ENCODE assay signal across 10 cellular contexts in the genomic region with DNA sequence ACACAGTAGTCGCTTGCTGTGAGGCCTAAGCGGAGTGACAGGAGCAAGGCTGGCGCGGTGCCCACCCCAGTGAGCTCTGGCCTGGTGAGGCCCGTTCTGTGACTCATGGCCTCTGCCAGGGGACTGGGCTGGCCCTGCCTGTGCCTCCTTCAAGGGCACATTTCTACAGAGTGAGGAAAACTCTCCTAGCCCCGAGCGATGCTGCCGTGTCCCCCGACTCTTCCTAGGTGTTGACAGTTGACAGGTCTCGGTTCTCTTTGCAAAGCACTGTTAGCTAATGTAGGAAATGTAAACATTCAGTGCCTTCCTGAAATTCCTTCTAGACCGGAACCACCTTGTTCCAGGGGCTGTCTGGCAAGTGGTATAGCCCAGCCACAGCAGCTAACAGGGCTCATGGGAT. TPM values are rescaled to one million over a fixed set of nuclear protein-coding genes. Genes with fewer than 3 reads are reported as not detected.
DNase-seq lines count a peak whose midpoint lies in the region; ATAC-seq and TF ChIP-seq lines count a peak whose summit lies in the region.
"Had no signal": no experiment of that assay in that cellular context is flagged by ENCODE, and none has a peak within 500 bp of the region (broad histone marks: within the 10 kb centered on the region; RNA-seq: fewer than 3 reads in every experiment).

No MANE protein-coding gene starts in this region.

- H3K36me3 ChIP-seq in neutrophil = no peaks in the 10 kb centered on the region
- H3K36me3 ChIP-seq in CD8-positive, alpha-beta T cell (ENCODE audit: insufficient read depth, low read length) = no peaks in the 10 kb centered on the region

- peak overlapping the region; percentile 64 for H3K27ac ChIP-seq in neutrophil
- no peak overlapping the region for H3K27ac ChIP-seq in CD8-positive, alpha-beta T cell (ENCODE audit: low read depth, low read length)

- peaks cover 2 to 4% (median 3%) of the 10 kb centered on the region in 3 donors for H3K27me3 Mint-ChIP-seq in CD14-positive monocyte (ENCODE audit: low read depth in 3 of 3)
- no peaks in the 10 kb centered on the region for H3K27me3 Mint-ChIP-seq in CD8-positive, alpha-beta T cell (ENCODE audit: low read depth)
- H3K27me3 Mint-ChIP-seq: activated CD8-positive, alpha-beta memory T cell treated with anti-CD3 and anti-CD28 coated beads, Interleukin-2, amount 10 ng/mL, durations not matched to agents 7 days and 5 days had no signal

- peaks cover 0 to 22% of the 10 kb centered on the region in 2 donors for H3K36me3 Mint-ChIP-seq in CD14-positive monocyte
- H3K36me3 Mint-ChIP-seq in CD8-positive, alpha-beta T cell = peaks cover 20% of the 10 kb centered on the region
- H3K36me3 Mint-ChIP-seq: activated CD8-positive, alpha-beta memory T cell treated with anti-CD3 and anti-CD28 coated beads, Interleukin-2, amount 10 ng/mL, durations not matched to agents 7 days and 5 days had no signal

- peaks cover 45 to 62% of the 10 kb centered on the region in 2 experiments for H3K4me1 ChIP-seq in neutrophil (ENCODE audit: control insufficient read depth in 1 of 2, insufficient read depth in 1 of 2, low read depth in 1 of 2, low read length in 1 of 2)
- H3K4me1 ChIP-seq in CD8-positive, alpha-beta T cell (ENCODE audit: insufficient read depth, low read length) = peaks cover 19% of the 10 kb centered on the region

- H3K9me3 Mint-ChIP-seq in CD14-positive monocyte = peaks cover 0 to 7% (median 0%) of the 10 kb centered on the region in 7 donors
- no peaks in the 10 kb centered on the region for H3K9me3 Mint-ChIP-seq in CD8-positive, alpha-beta T cell

- DNase-seq in CD14-positive monocyte (ENCODE audit: low spot score) (peak; percentile 90), NCI-H526 treated with DMSO at 0.1 percent for 48 hours (lab: John Stamatoyannopoulos, UW) (peak; percentile 42), fibroblast of pulmonary artery (ENCODE audit: low read depth) (peak; percentile 59), OCI-M1 (lab: John Stamatoyannopoulos, UW) (no peak), SKM-1 treated with dmso at 0.1 percent for 144 hours (lab: John Stamatoyannopoulos, UW; ENCODE audit: unreplicated experiment) (no peak)
- no peak for DNase-seq in CD8-positive, alpha-beta T cell
- DNase-seq: activated CD8-positive, alpha-beta memory T cell treated with anti-CD3 and anti-CD28 coated beads, Interleukin-2, amount 10 ng/mL, durations not matched to agents 7 days and 5 days had no signal

- H3K9me3 ChIP-seq in neutrophil = no peaks in the 10 kb centered on the region
- H3K9me3 ChIP-seq in CD8-positive, alpha-beta T cell (ENCODE audit: low read length) = no peaks in the 10 kb centered on the region

- CTCF ChIA-PET in CD8-positive, alpha-beta T cell (lab: Charles Lee) = interaction anchor here (1.0 to 4.8 kb wide), 4 partner anchors 97 to 117 kb away, joined by 3 to 88 read pairs (median 6); no protein-coding TSS in a partner anchor

- intact Hi-C loops in CD14-positive monocyte (cut with micrococcal nuclease) = no loop called here
- intact Hi-C loops in CD8-positive, alpha-beta T cell (cut with DNase I, micrococcal nuclease) = no loop called here

- no peak for TF ChIP-seq CTCF in CD14-positive monocyte (IDR thresholded peaks at IDR 0.05)
- TF ChIP-seq CTCF in fibroblast of pulmonary artery (IDR thresholded peaks at IDR 0.05; ENCODE audit: low read length, missing control alignments) = no peak
- TF ChIP-seq CTCF in neutrophil (IDR thresholded peaks at IDR 0.05) = no peak
- no peak for TF ChIP-seq CTCF in CD8-positive, alpha-beta T cell (IDR thresholded peaks at IDR 0.05)

- POLR2A ChIA-PET in CD8-positive, alpha-beta T cell (lab: Charles Lee) = no interaction called here

- no peak for ATAC-seq in CD8-positive, alpha-beta T cell
- ATAC-seq in GM19452 (IDR thresholded peaks at IDR 0.05; ENCODE audit: unreplicated experiment) = no peak
- ATAC-seq: activated CD8-positive, alpha-beta memory T cell treated with anti-CD3 and anti-CD28 coated beads, Interleukin-2, amount 10 ng/mL, durations not matched to agents 7 days and 5 days had no signal

- H3K4me3 ChIP-seq in fibroblast of pulmonary artery (replicated peaks; ENCODE audit: low read depth, low read length) (no peak overlapping the region), neutrophil (ENCODE audit: low read depth in 1 of 2, low read length in 1 of 2) (no peak overlapping the region)
- H3K4me3 ChIP-seq in CD8-positive, alpha-beta T cell (ENCODE audit: low read depth, low read length) = no peak overlapping the region

- H3K4me3 Mint-ChIP-seq in CD14-positive monocyte = peak overlapping the region; percentile 9 to 30
- H3K4me3 Mint-ChIP-seq in CD8-positive, alpha-beta T cell = no peak overlapping the region
- H3K4me3 Mint-ChIP-seq: activated CD8-positive, alpha-beta memory T cell treated with anti-CD3 and anti-CD28 coated beads, Interleukin-2, amount 10 ng/mL, durations not matched to agents 7 days and 5 days had no signal

- H3K27ac Mint-ChIP-seq in CD14-positive monocyte = peak overlapping the region; percentile 50 to 96 (median 82)
- no peak overlapping the region for H3K27ac Mint-ChIP-seq in CD8-positive, alpha-beta T cell
- H3K27ac Mint-ChIP-seq: activated CD8-positive, alpha-beta memory T cell treated with anti-CD3 and anti-CD28 coated beads, Interleukin-2, amount 10 ng/mL, durations not matched to agents 7 days and 5 days had no signal

- no peaks in the 10 kb centered on the region for H3K27me3 ChIP-seq in neutrophil
- no peaks in the 10 kb centered on the region for H3K27me3 ChIP-seq in CD8-positive, alpha-beta T cell (ENCODE audit: insufficient read depth, low read length)

- H3K4me1 Mint-ChIP-seq in CD14-positive monocyte = peaks cover 43% of the 10 kb centered on the region
- peaks cover 29% of the 10 kb centered on the region for H3K4me1 Mint-ChIP-seq in CD8-positive, alpha-beta T cell (ENCODE audit: low read depth)

RNA-seq across cellular contexts. Expression of a gene that starts 43.9 kb away (rescaled TPM):
- 1 to 10 TPM; 3.5 to 5.2 TPM for polyA plus RNA-seq in CD14-positive monocyte
- 100 to 1,000 TPM; 119 to 123 TPM for total RNA-seq in CD8-positive, alpha-beta T cell
- total RNA-seq: epithelial cell of proximal tubule had no signal

RNA-seq across cellular contexts. Expression of a gene that starts 52.4 kb away (rescaled TPM):
- not detected for polyA plus RNA-seq in CD14-positive monocyte
- not detected for total RNA-seq in CD8-positive, alpha-beta T cell
- total RNA-seq: activated CD8-positive, alpha-beta memory T cell treated with anti-CD3 and anti-CD28 coated beads, Interleukin-2, amount 10 ng/mL, durations not matched to agents 7 days and 5 days had no signal

Comparison
In these comparisons a context has a peak if more than half of its experiments do, and no peak if none do; other contexts are left out.
1. DNase-seq: peak in CD14-positive monocyte (single experiment), NCI-H526 treated with DMSO at 0.1 percent for 48 hours (single experiment) and fibroblast of pulmonary artery (single experiment); none in OCI-M1 (single experiment), CD8-positive, alpha-beta T cell (0 of 7) and SKM-1 treated with dmso at 0.1 percent for 144 hours (single experiment).